In the genomic region with DNA sequence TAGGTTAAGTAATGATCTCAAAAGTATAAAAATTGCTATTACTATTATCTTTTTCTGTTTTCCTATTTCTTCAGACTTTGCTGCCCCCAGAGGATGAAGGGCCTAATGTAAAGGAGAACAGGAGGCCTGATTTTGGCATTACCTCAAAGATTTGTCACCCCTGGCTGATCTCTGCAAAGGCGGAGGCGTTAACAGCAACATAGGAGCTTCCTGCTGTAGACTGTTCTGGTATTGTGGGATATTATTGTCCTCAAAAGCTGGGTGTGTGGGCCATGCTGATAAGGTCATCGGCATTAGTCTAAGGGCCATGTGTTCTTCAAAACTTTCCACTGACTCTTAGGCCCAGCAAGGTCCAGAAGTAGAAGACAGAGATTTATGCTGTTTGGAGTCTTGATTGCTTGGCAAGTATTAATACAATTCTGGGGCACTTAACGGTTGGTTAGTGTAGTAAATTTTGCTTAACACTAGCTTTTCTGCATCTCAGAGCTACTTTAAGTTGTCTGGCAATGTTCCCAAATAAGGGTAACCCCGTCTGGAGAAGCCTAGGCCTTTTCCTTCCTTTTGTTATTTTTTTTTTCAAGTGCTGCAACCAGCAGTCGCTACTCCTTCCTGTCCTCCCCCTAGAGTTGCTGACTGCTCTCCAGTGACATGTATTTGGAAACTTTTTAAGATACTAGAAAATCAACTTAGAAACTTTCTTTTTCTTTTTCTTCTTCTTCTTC, we compare ENCODE assay signal across 8 cellular contexts. TPM values are rescaled to one million over a fixed set of nuclear protein-coding genes. Genes with fewer than 3 reads are reported as not detected.
DNase-seq lines count a peak whose midpoint lies in the region; TF ChIP-seq lines count a peak whose summit lies in the region.

No MANE protein-coding gene starts in this region.

- no peaks in the 10 kb centered on the region for H3K9me2 ChIP-seq in DOHH2 (replicated peaks; ENCODE audit: control insufficient read depth, low read length)

- no peaks in the 10 kb centered on the region for H3K79me2 ChIP-seq in DOHH2 (ENCODE audit: control insufficient read depth, low read length)

- peak overlapping the region; percentile 70 for H3K4me3 ChIP-seq in DOHH2 (ENCODE audit: low read length)
- no peak overlapping the region for H3K4me3 ChIP-seq in fibroblast of mammary gland (ENCODE audit: control insufficient read depth, low read depth, low read length)
- H3K4me3 ChIP-seq in BE2C (ENCODE audit: low read depth, low read length) = no peak overlapping the region

- H3K4me1 ChIP-seq in DOHH2 (ENCODE audit: control insufficient read depth, low read length) (peaks cover 55% of the 10 kb centered on the region), BE2C (no peaks in the 10 kb centered on the region)

- H3K27ac ChIP-seq in DOHH2 (ENCODE audit: low read depth, low read length) = peak overlapping the region; percentile 86

- 0 out of 2 replicates have a peak, but pooled peaks cover 4% of the 10 kb centered on the region for H3K36me3 ChIP-seq in DOHH2 (ENCODE audit: control insufficient read depth, low read length)
- no peaks in the 10 kb centered on the region for H3K36me3 ChIP-seq in BE2C

- H3K4me2 ChIP-seq in DOHH2 (ENCODE audit: low read length) = peak overlapping the region; percentile 83

- peaks cover 17% of the 10 kb centered on the region for H3F3A ChIP-seq in DOHH2 (ENCODE audit: control insufficient read depth, insufficient read depth)

- H3K9me3 ChIP-seq in DOHH2 (ENCODE audit: control insufficient read depth, insufficient read depth, low read length) (no peaks in the 10 kb centered on the region), BE2C (no peaks in the 10 kb centered on the region)

- TF ChIP-seq CTCF in DOHH2 (IDR thresholded peaks at IDR 0.05; ENCODE audit: low read depth, low read length, poor library complexity, severe bottlenecking) = no peak
- TF ChIP-seq CTCF in GM20000 (IDR thresholded peaks at IDR 0.05; ENCODE audit: extremely low read depth, missing control alignments) = no peak
- TF ChIP-seq CTCF in fibroblast of mammary gland (conservative IDR thresholded peaks at IDR 0.05; ENCODE audit: control insufficient read depth, insufficient read depth, low read depth, low read length) = no peak
- TF ChIP-seq CTCF in BE2C (IDR thresholded peaks at IDR 0.05; ENCODE audit: low read depth, low read length) = no peak

- DNase-seq in GM20000 (ENCODE audit: low spot score) (peak; percentile 55), MV-4-11 (lab: John Stamatoyannopoulos, UW) (peak; percentile 30), fibroblast of mammary gland (ENCODE audit: low read depth) (peak; percentile 56), pulmonary artery endothelial cell (ENCODE audit: low read depth, low spot score) (peak; percentile 96), AG08395 (ENCODE audit: low spot score) (no peak), kidney tubule cell (ENCODE audit: low spot score) (no peak), BE2C (no peak)

- no peaks in the 10 kb centered on the region for H4K20me1 ChIP-seq in DOHH2 (ENCODE audit: control insufficient read depth, insufficient read depth, low read depth, low read length)

- H3K27me3 ChIP-seq in DOHH2 (ENCODE audit: control insufficient read depth, low read length) = no peaks in the 10 kb centered on the region
- H3K27me3 ChIP-seq in BE2C = no peaks in the 10 kb centered on the region

RNA-seq across cellular contexts. Expression of a gene that starts 14.0 kb away (rescaled TPM):
- total RNA-seq in pulmonary artery endothelial cell = 5.7 and 6.4 TPM in 2 replicates
- polyA plus RNA-seq in BE2C (2012; ENCODE audit: insufficient read depth, insufficient read length, low read depth) = 3.8 TPM

RNA-seq across cellular contexts. Expression of a gene that starts 48.2 kb away (rescaled TPM):
- 28.6 and 35.8 TPM in 2 replicates for total RNA-seq in pulmonary artery endothelial cell
- 29.3 TPM for polyA plus RNA-seq in BE2C (2012; ENCODE audit: insufficient read depth, insufficient read length, low read depth)

Comparison
In these comparisons a context has a peak if more than half of its experiments do, and no peak if none do; other contexts are left out.
1. DNase-seq: peak in GM20000 (single experiment), MV-4-11 (single experiment), fibroblast of mammary gland (single experiment) and pulmonary artery endothelial cell (single experiment); none in AG08395 (single experiment), kidney tubule cell (single experiment) and BE2C (single experiment).